Comparison of ENCODE assay signal across 20 cellular contexts in genomic region chr12:101923049-101923718, GRCh38.
"Had no signal": no experiment of that assay in that cellular context is flagged by ENCODE, and none has a peak within 500 bp of the region (broad histone marks: within the 10 kb centered on the region; RNA-seq: fewer than 3 reads in every experiment).

No MANE protein-coding gene starts in this region.

- H3K4me3 Mint-ChIP-seq: activated CD4-positive, alpha-beta T cell treated with anti-CD3 and anti-CD28 coated beads, Interleukin-2, amount 10 ng/mL, durations not matched to agents 7 days and 5 days; activated CD8-positive, alpha-beta T cell treated with anti-CD3 and anti-CD28 coated beads, Interleukin-2, amount 10 ng/mL, durations not matched to agents 7 days and 5 days; activated naive CD4-positive, alpha-beta T cell treated with anti-CD3 and anti-CD28 coated beads, Interleukin-2, amount 10 ng/mL, durations not matched to agents 7 days and 5 days; activated naive CD8-positive, alpha-beta T cell treated with anti-CD3 and anti-CD28 coated beads, Interleukin-2, amount 50 U/mL, for 24 hours; activated T-cell treated with anti-CD3 and anti-CD28 coated beads, Interleukin-2, amount 50 U/mL, for 4 hours; central memory CD8-positive, alpha-beta T cell; neural crest cell; stimulated activated naive CD8-positive, alpha-beta T cell treated with anti-CD3 and anti-CD28 coated beads, Interleukin-15, Interleukin-2, amounts not matched to agents 100 ng/mL and 50 ng/mL, for 24 hours had no signal

- H3K36me3 Mint-ChIP-seq: activated naive CD4-positive, alpha-beta T cell treated with anti-CD3 and anti-CD28 coated beads, Interleukin-2, amount 10 ng/mL, durations not matched to agents 7 days and 5 days; naive B cell had no signal

- DNase-seq: activated CD4-positive, alpha-beta T cell treated with anti-CD3 and anti-CD28 coated beads, Interleukin-2, amount 10 ng/mL, durations not matched to agents 7 days and 5 days; activated CD8-positive, alpha-beta T cell treated with anti-CD3 and anti-CD28 coated beads, Interleukin-2, amount 10 ng/mL, durations not matched to agents 7 days and 5 days; activated naive CD4-positive, alpha-beta T cell treated with anti-CD3 and anti-CD28 coated beads, Interleukin-2, amount 10 ng/mL, durations not matched to agents 7 days and 5 days; activated naive CD8-positive, alpha-beta T cell treated with anti-CD3 and anti-CD28 coated beads, Interleukin-2, amount 50 U/mL, for 24 hours; activated T-cell treated with anti-CD3 and anti-CD28 coated beads, Interleukin-2, amount 50 U/mL, for 4 hours; aorta; brain microvascular endothelial cell; colonic mucosa; heart right ventricle; left lung; mucosa of descending colon; naive B cell; retina; stimulated activated CD4-positive, alpha-beta T cell treated with anti-CD3 and anti-CD28 coated beads, Interleukin-2, amount 100 ng/mL, for 24 hours; T1000 had no signal

- ATAC-seq: activated CD8-positive, alpha-beta T cell treated with anti-CD3 and anti-CD28 coated beads, Interleukin-2, amount 10 ng/mL, durations not matched to agents 7 days and 5 days; activated naive CD8-positive, alpha-beta T cell treated with anti-CD3 and anti-CD28 coated beads, Interleukin-2, amount 50 U/mL, for 24 hours; activated T-cell treated with anti-CD3 and anti-CD28 coated beads, Interleukin-2, amount 50 U/mL, for 4 hours; gastroesophageal sphincter; heart right ventricle; left lung; mucosa of descending colon had no signal

- FAIRE-seq: urothelium cell line had no signal

- H3K27me3 Mint-ChIP-seq: activated naive CD8-positive, alpha-beta T cell treated with anti-CD3 and anti-CD28 coated beads, Interleukin-2, amount 50 U/mL, for 24 hours; naive B cell had no signal

- H3K27ac Mint-ChIP-seq: activated CD4-positive, alpha-beta T cell treated with anti-CD3 and anti-CD28 coated beads, Interleukin-2, amount 10 ng/mL, durations not matched to agents 7 days and 5 days; activated CD8-positive, alpha-beta T cell treated with anti-CD3 and anti-CD28 coated beads, Interleukin-2, amount 10 ng/mL, durations not matched to agents 7 days and 5 days; activated naive CD4-positive, alpha-beta T cell treated with anti-CD3 and anti-CD28 coated beads, Interleukin-2, amount 10 ng/mL, durations not matched to agents 7 days and 5 days; activated naive CD8-positive, alpha-beta T cell treated with anti-CD3 and anti-CD28 coated beads, Interleukin-2, amount 50 U/mL, for 24 hours; stimulated activated naive CD8-positive, alpha-beta T cell treated with anti-CD3 and anti-CD28 coated beads, Interleukin-15, Interleukin-2, amounts not matched to agents 100 ng/mL and 50 ng/mL, for 24 hours had no signal

- H3K4me1 Mint-ChIP-seq: activated CD4-positive, alpha-beta T cell treated with anti-CD3 and anti-CD28 coated beads, Interleukin-2, amount 10 ng/mL, durations not matched to agents 7 days and 5 days; activated naive CD4-positive, alpha-beta T cell treated with anti-CD3 and anti-CD28 coated beads, Interleukin-2, amount 10 ng/mL, durations not matched to agents 7 days and 5 days; activated naive CD8-positive, alpha-beta T cell treated with anti-CD3 and anti-CD28 coated beads, Interleukin-2, amount 50 U/mL, for 24 hours; central memory CD8-positive, alpha-beta T cell; neural crest cell had no signal

- H3K9me3 Mint-ChIP-seq: activated CD4-positive, alpha-beta T cell treated with anti-CD3 and anti-CD28 coated beads, Interleukin-2, amount 10 ng/mL, durations not matched to agents 7 days and 5 days; activated naive CD4-positive, alpha-beta T cell treated with anti-CD3 and anti-CD28 coated beads, Interleukin-2, amount 10 ng/mL, durations not matched to agents 7 days and 5 days; activated T-cell treated with anti-CD3 and anti-CD28 coated beads, Interleukin-2, amount 50 U/mL, for 4 hours; central memory CD8-positive, alpha-beta T cell; neural crest cell had no signal
